ENCODE assay signal across 16 cellular contexts in the genomic region with DNA sequence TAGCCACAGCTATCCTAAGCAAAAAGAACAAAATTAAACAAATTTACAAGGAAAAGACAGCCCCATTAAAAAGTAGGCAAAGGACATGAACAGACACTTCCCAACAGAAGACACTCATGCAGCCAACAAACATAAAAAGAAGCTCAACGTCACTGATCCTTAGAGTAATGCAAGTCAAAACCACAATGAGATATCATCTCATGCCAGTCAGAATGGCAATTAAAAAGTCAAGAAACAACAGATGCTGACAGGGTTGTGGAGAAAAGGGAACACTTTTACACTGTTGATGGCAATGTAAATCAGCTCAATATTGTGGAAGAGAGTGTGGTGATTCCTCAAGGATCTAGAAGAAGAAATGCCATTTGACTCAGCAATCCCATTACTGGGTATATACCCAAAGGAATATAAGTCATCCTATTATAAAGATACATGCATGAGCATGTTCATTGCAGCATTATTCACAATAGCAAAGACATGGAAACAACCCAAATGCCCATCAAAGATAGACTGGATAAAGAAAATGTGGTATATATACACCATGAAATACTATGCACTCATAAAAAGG.
A peak's percentile ranks its signal among the peaks of the same experiment; 100 is the strongest.
DNase-seq lines count a peak whose midpoint lies in the region; ATAC-seq and TF ChIP-seq lines count a peak whose summit lies in the region.
"Had no signal": no experiment of that assay in that cellular context is flagged by ENCODE, and none has a peak within 500 bp of the region (broad histone marks: within the 10 kb centered on the region; RNA-seq: fewer than 3 reads in every experiment).

No MANE protein-coding gene starts in this region.

- in situ Hi-C loops in KBM-7 (cut with MboI; ENCODE audit: low pct_unique_long_range_greater_than_20kb, low sequenced_read_pairs): no loop called here

- no peaks in the 10 kb centered on the region for H3K9me3 ChIP-seq in DND-41 (ENCODE audit: insufficient read depth, low read length, severe bottlenecking)
- H3K9me3 ChIP-seq: Caco-2 had no signal

- no peak for DNase-seq in DND-41
- DNase-seq in KBM-7: peak; percentile 86
- DNase-seq in NB4 (ENCODE audit: low read depth): peak; percentile 14
- peak; percentile 55 for DNase-seq in epithelial cell of esophagus (ENCODE audit: low read depth)
- DNase-seq in D341Med (ENCODE audit: low spot score): no peak
- DNase-seq in NCI-H1105 (lab: John Stamatoyannopoulos, UW): no peak
- no peak for DNase-seq in AG08395 (ENCODE audit: low spot score)
- DNase-seq: AML-193; Caco-2; CD8-positive, alpha-beta memory T cell; DMS53; GOT3; H9; IMR-90 had no signal

- no peaks in the 10 kb centered on the region for H3K36me3 ChIP-seq in DND-41 (ENCODE audit: insufficient read depth, low read length)
- H3K36me3 ChIP-seq: BLaER1 had no signal

- no peak for TF ChIP-seq POLR2A in NB4 (IDR thresholded peaks at IDR 0.05; ENCODE audit: extremely low read depth, insufficient read length)

- H2AFZ ChIP-seq in DND-41 (ENCODE audit: low read depth, low read length): no peak overlapping the region

- H3K9ac ChIP-seq in DND-41 (ENCODE audit: low read depth, low read length): no peak overlapping the region
- H3K9ac ChIP-seq: BLaER1 had no signal

- no peaks in the 10 kb centered on the region for H3K4me1 ChIP-seq in DND-41 (ENCODE audit: insufficient read depth, low read length)
- H3K4me1 ChIP-seq: BLaER1, Caco-2 had no signal

- no peak for TF ChIP-seq CTCF in DND-41 (IDR thresholded peaks at IDR 0.05; ENCODE audit: borderline replicate concordance, extremely low read depth, low read length, poor library complexity, severe bottlenecking)
- TF ChIP-seq CTCF in NB4 (IDR thresholded peaks at IDR 0.05; ENCODE audit: low read depth, low read length): no peak
- TF ChIP-seq CTCF in epithelial cell of esophagus (IDR thresholded peaks at IDR 0.05; ENCODE audit: insufficient read depth, low read depth, low read length, missing control alignments): no peak

- H3K4me3 ChIP-seq in DND-41 (ENCODE audit: low read depth in 1 of 2, low read length in 2 of 2) (no peak overlapping the region), NB4 (ENCODE audit: low read depth, low read length) (no peak overlapping the region), epithelial cell of esophagus (ENCODE audit: low read length) (no peak overlapping the region)
- H3K4me3 ChIP-seq: BLaER1 had no signal

- no peaks in the 10 kb centered on the region for H3K79me2 ChIP-seq in DND-41 (ENCODE audit: insufficient read depth, low read length)

- H3K27ac ChIP-seq in DND-41 (ENCODE audit: low read length): no peak overlapping the region
- H3K27ac ChIP-seq: BLaER1 had no signal

- H3K27me3 ChIP-seq in DND-41 (ENCODE audit: insufficient read depth, low read length, poor library complexity): no peaks in the 10 kb centered on the region
- H3K27me3 ChIP-seq: BLaER1 had no signal

- H4K20me1 ChIP-seq in DND-41 (ENCODE audit: insufficient read depth, low read length): no peaks in the 10 kb centered on the region
- H4K20me1 ChIP-seq: BLaER1 had no signal

- peak; percentile 58 for ATAC-seq in DND-41 (ENCODE audit: insufficient read depth, low read depth)
- ATAC-seq in GM18520 (IDR thresholded peaks at IDR 0.05; ENCODE audit: unreplicated experiment): no peak

- no peak overlapping the region for H3K4me2 ChIP-seq in DND-41 (ENCODE audit: insufficient read depth, low read length)
- H3K4me2 ChIP-seq: BLaER1 had no signal

Comparison
In these comparisons a context has a peak if more than half of its experiments do, and no peak if none do; other contexts are left out.
1. DNase-seq: peak in KBM-7 (single experiment), NB4 (single experiment) and epithelial cell of esophagus (single experiment); none in DND-41 (single experiment), D341Med (single experiment), NCI-H1105 (single experiment) and AG08395 (single experiment).